In genomic region chr4:110625593-110626292, GRCh38 we compare ENCODE assay signal across 1 cellular context.
TF ChIP-seq lines count a peak whose summit lies in the region.

No MANE protein-coding gene starts in this region.

TF ChIP-seq in H1, 55 proteins besides CTCF, POLR2A, EP300 and RAD21:
- TF ChIP-seq USF2 (IDR thresholded peaks at IDR 0.05; ENCODE audit: low read length): peak; percentile 38; the same call in 1 of the 2 replicates
- TF ChIP-seq KDM1A (IDR thresholded peaks at IDR 0.05; ENCODE audit: borderline replicate concordance, low read length): no peak
- no peak for TF ChIP-seq SP4 (IDR thresholded peaks at IDR 0.05; ENCODE audit: low read length)
